Comparison of ENCODE assay signal across 1 cellular context in the genomic region with DNA sequence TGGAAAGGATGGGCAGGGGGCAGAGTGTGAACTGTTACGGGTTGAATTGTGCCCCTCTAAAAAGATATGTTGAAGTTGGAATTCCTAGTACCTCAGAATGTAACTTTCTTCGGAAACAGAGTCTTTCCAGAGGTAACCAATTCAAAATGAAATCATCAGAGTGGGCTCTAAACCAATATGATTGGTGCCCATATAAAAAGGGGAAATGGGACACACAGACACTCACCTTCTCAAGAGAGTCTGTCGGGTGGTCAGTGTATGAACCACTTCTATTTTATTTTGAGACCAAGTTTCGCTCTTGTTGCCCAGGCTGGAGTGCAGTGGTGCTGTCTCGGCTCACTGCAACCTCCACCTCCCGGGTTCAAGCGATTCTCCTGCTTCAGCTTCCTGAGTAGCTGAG.
TF ChIP-seq lines count a peak whose summit lies in the region.

No MANE protein-coding gene starts in this region.

TF ChIP-seq in GM12878, 131 proteins besides CTCF, POLR2A, EP300 and RAD21 (continued from another document):
- TF ChIP-seq PKNOX1 (IDR thresholded peaks at IDR 0.05): no peak
- no peak for TF ChIP-seq SIX5 (IDR thresholded peaks at IDR 0.05; ENCODE audit: low read depth, low read length, severe bottlenecking)
- no peak for TF ChIP-seq RELA (IDR thresholded peaks at IDR 0.05; ENCODE audit: borderline replicate concordance, partially characterized antibody)
- TF ChIP-seq, protein P1, sequence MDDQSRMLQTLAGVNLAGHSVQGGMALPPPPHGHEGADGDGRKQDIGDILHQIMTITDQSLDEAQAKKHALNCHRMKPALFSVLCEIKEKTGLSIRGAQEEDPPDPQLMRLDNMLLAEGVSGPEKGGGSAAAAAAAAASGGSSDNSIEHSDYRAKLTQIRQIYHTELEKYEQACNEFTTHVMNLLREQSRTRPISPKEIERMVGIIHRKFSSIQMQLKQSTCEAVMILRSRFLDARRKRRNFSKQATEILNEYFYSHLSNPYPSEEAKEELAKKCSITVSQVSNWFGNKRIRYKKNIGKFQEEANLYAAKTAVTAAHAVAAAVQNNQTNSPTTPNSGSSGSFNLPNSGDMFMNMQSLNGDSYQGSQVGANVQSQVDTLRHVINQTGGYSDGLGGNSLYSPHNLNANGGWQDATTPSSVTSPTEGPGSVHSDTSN (IDR thresholded peaks at IDR 0.05; ENCODE audit: insufficient replicate concordance, low read depth, low read length): no peak
